ENCODE assay signal across 14 cellular contexts in genomic region chr11:9741260-9741659, GRCh38.
"Had no signal": no experiment of that assay in that cellular context is flagged by ENCODE, and none has a peak within 500 bp of the region (broad histone marks: within the 10 kb centered on the region; RNA-seq: fewer than 3 reads in every experiment).

No MANE protein-coding gene starts in this region.

- ATAC-seq: activated T-helper 17 cell treated with anti-CD3 and anti-CD28 coated beads, Interleukin-2, amount 50 U/mL, for 72 hours; natural killer cell had no signal

- H3K27me3 ChIP-seq: ascending aorta, neutrophil, tibial nerve had no signal

- H3K4me1 ChIP-seq: parathyroid adenoma had no signal

- H3K27ac ChIP-seq: neutrophil, parathyroid adenoma, tibial nerve had no signal

- H3K79me2 ChIP-seq: parathyroid adenoma had no signal

- H3K4me1 Mint-ChIP-seq: activated T-helper 17 cell treated with anti-CD3 and anti-CD28 coated beads, Interleukin-2, amount 50 U/mL, for 72 hours had no signal

- DNase-seq: activated CD4-positive, alpha-beta T cell treated with anti-CD3 and anti-CD28 coated beads, Interleukin-2, amount 50 U/mL, for 4 hours; activated CD4-positive, CD25-positive, alpha-beta regulatory T cell treated with anti-CD3 and anti-CD28 coated beads, Interleukin-2, amount 50 U/mL, for 72 hours; activated naive CD4-positive, alpha-beta T cell treated with anti-CD3 and anti-CD28 coated beads, Interleukin-2, amount 10 ng/mL, durations not matched to agents 7 days and 5 days; foreskin fibroblast; glutamatergic neuron; natural killer cell; stimulated activated naive CD4-positive, alpha-beta T cell; SW 1271 had no signal

- H2AFZ ChIP-seq: parathyroid adenoma had no signal

- H3K27me3 Mint-ChIP-seq: activated naive CD4-positive, alpha-beta T cell treated with anti-CD3 and anti-CD28 coated beads, Interleukin-2, amount 10 ng/mL, durations not matched to agents 7 days and 5 days; activated T-helper 17 cell treated with anti-CD3 and anti-CD28 coated beads, Interleukin-2, amount 50 U/mL, for 72 hours had no signal

- H3K9ac ChIP-seq: parathyroid adenoma had no signal

- H3K9me3 ChIP-seq: ascending aorta, neutrophil had no signal

- H3K4me3 Mint-ChIP-seq: activated naive CD4-positive, alpha-beta T cell treated with anti-CD3 and anti-CD28 coated beads, Interleukin-2, amount 10 ng/mL, durations not matched to agents 7 days and 5 days; activated T-helper 17 cell treated with anti-CD3 and anti-CD28 coated beads, Interleukin-2, amount 50 U/mL, for 72 hours; natural killer cell; T-helper 2 cell treated with Interferon-gamma antibody and Interleukin-4, amounts not matched to agents 5 μg/mL and 100 μg/mL, for 36 hours had no signal

- H3K27ac Mint-ChIP-seq: activated naive CD4-positive, alpha-beta T cell treated with anti-CD3 and anti-CD28 coated beads, Interleukin-2, amount 10 ng/mL, durations not matched to agents 7 days and 5 days; activated T-helper 17 cell treated with anti-CD3 and anti-CD28 coated beads, Interleukin-2, amount 50 U/mL, for 72 hours; natural killer cell; T-helper 2 cell treated with Interferon-gamma antibody and Interleukin-4, amounts not matched to agents 5 μg/mL and 100 μg/mL, for 36 hours had no signal

- H3K4me3 ChIP-seq: ascending aorta, tibial nerve had no signal
